ENCODE assay signal across 3 cellular contexts in genomic region chr4:93781198-93781597, GRCh38. TPM values are rescaled to one million over a fixed set of nuclear protein-coding genes. Genes with fewer than 3 reads are reported as not detected.
"Had no signal": no experiment of that assay in that cellular context is flagged by ENCODE, and none has a peak within 500 bp of the region (broad histone marks: within the 10 kb centered on the region; RNA-seq: fewer than 3 reads in every experiment).

No MANE protein-coding gene starts in this region.

- DNase-seq: GDM1, GF-D8 had no signal

- H3K4me3 ChIP-seq: GM12878 had no signal

RNA-seq across cellular contexts. Expression of gene ATOH1, which starts 47.4 kb away (rescaled TPM):
- polyA plus RNA-seq: GM12878 had no signal
